22 cellular contexts compared by ENCODE assay signal in genomic region chr7:23915196-23915595, GRCh38.
A peak's percentile ranks its signal among the peaks of the same experiment; 100 is the strongest.
DNase-seq lines count a peak whose midpoint lies in the region; ATAC-seq and TF ChIP-seq lines count a peak whose summit lies in the region.
"Had no signal": no experiment of that assay in that cellular context is flagged by ENCODE, and none has a peak within 500 bp of the region (broad histone marks: within the 10 kb centered on the region; RNA-seq: fewer than 3 reads in every experiment).

No MANE protein-coding gene starts in this region.

- peaks cover 7% of the 10 kb centered on the region for H3K9me3 Mint-ChIP-seq in neural progenitor cell

- no peak overlapping the region for H3K9ac ChIP-seq in neural progenitor cell
- H3K9ac ChIP-seq: BLaER1 treated with 17β-estradiol and CSF1 and Interleukin-3, amounts not matched to agents 10 nM and 100 nM had no signal

- WGBS in esophagus muscularis mucosa: 60% methylated on average over 6 of the region's 6 CpGs

- intact Hi-C loops in esophagus muscularis mucosa (cut with DNase I): no loop called here

- TF ChIP-seq EP300 in esophagus muscularis mucosa (IDR thresholded peaks at IDR 0.05): no peak

- H3K4me3 ChIP-seq in MG63: no peak overlapping the region
- H3K4me3 ChIP-seq in esophagus muscularis mucosa: no peak overlapping the region
- H3K4me3 ChIP-seq in neural progenitor cell: no peak overlapping the region
- H3K4me3 ChIP-seq: BLaER1 treated with 17β-estradiol and CSF1 and Interleukin-3, amounts not matched to agents 10 nM and 100 nM; SK-N-MC had no signal

- H3K27ac ChIP-seq in esophagus muscularis mucosa (replicated peaks in 1 of 4): no peak overlapping the region
- H3K27ac ChIP-seq in neural progenitor cell: no peak overlapping the region
- H3K27ac ChIP-seq: BLaER1 treated with 17β-estradiol and CSF1 and Interleukin-3, amounts not matched to agents 10 nM and 100 nM; SK-N-MC had no signal

- no peak for TF ChIP-seq CTCF in esophagus muscularis mucosa (IDR thresholded peaks at IDR 0.05)
- no peak for TF ChIP-seq CTCF in neural progenitor cell (IDR thresholded peaks at IDR 0.05)

- no peak for ATAC-seq in GM18505 (IDR thresholded peaks at IDR 0.05; ENCODE audit: unreplicated experiment)
- ATAC-seq: HCT116, Panc1 had no signal

- H3K79me2 ChIP-seq in neural progenitor cell (ENCODE audit: low read depth): no peaks in the 10 kb centered on the region

- no peak overlapping the region for H2AFZ ChIP-seq in neural progenitor cell (replicated peaks)

- no peaks in the 10 kb centered on the region for H4K20me1 ChIP-seq in neural progenitor cell (ENCODE audit: low read depth)
- H4K20me1 ChIP-seq: BLaER1 treated with 17β-estradiol and CSF1 and Interleukin-3, amounts not matched to agents 10 nM and 100 nM had no signal

- H3K9me3 ChIP-seq in MG63 (no peaks in the 10 kb centered on the region), esophagus muscularis mucosa (no peaks in the 10 kb centered on the region), neural progenitor cell (ENCODE audit: low read depth) (no peaks in the 10 kb centered on the region)

- H3K36me3 Mint-ChIP-seq in neural progenitor cell: no peaks in the 10 kb centered on the region

- TF ChIP-seq POLR2A in esophagus muscularis mucosa (IDR thresholded peaks at IDR 0.05; ENCODE audit: low read depth): no peak
- TF ChIP-seq POLR2A in GM18505 (IDR thresholded peaks at IDR 0.05; ENCODE audit: borderline replicate concordance, extremely low read depth, insufficient read depth, insufficient read length): no peak

- H3K4me3 Mint-ChIP-seq in neural progenitor cell: no peak overlapping the region
- H3K4me3 Mint-ChIP-seq: CD4-positive, alpha-beta T cell had no signal

- no peak overlapping the region for H3K4me2 ChIP-seq in neural progenitor cell
- H3K4me2 ChIP-seq: BLaER1 treated with 17β-estradiol and CSF1 and Interleukin-3, amounts not matched to agents 10 nM and 100 nM had no signal

- no peaks in the 10 kb centered on the region for H3F3A ChIP-seq in neural progenitor cell (ENCODE audit: low read depth)

- H3K27me3 ChIP-seq in MG63: no peaks in the 10 kb centered on the region
- H3K27me3 ChIP-seq in esophagus muscularis mucosa: no peaks in the 10 kb centered on the region
- no peaks in the 10 kb centered on the region for H3K27me3 ChIP-seq in neural progenitor cell
- H3K27me3 ChIP-seq: BLaER1 treated with 17β-estradiol and CSF1 and Interleukin-3, amounts not matched to agents 10 nM and 100 nM had no signal

- peaks cover 17% of the 10 kb centered on the region for H3K4me1 Mint-ChIP-seq in neural progenitor cell

- H3K27ac Mint-ChIP-seq in neural progenitor cell: no peak overlapping the region
- H3K27ac Mint-ChIP-seq: CD4-positive, alpha-beta T cell had no signal

- DNase-seq in DMS 273 (lab: John Stamatoyannopoulos, UW; ENCODE audit: unreplicated experiment) (peak; percentile 92), MG63 (peak; percentile 10), NCI-H446 treated with DMSO at 0.1 percent for 48 hours (lab: John Stamatoyannopoulos, UW) (peak; percentile 9), esophagus muscularis mucosa (ENCODE audit: extremely low spot score) (peak; percentile 82), NCI-H1092 (lab: John Stamatoyannopoulos, UW) (no peak), neural progenitor cell (ENCODE audit: low spot score) (no peak), iPS-NIHi7 (ENCODE audit: extremely low spot score) (no peak)
- DNase-seq: CD4-positive, alpha-beta T cell; EL; GDM1; KBM-7; MM.1S; NCI-H1417; NCI-H187; NCI-H2081 treated with DMSO at 0.1 percent for 48 hours; NCI-H774; SIG-M5 had no signal

- peaks cover 2% of the 10 kb centered on the region for H3K27me3 Mint-ChIP-seq in neural progenitor cell (ENCODE audit: insufficient read depth, low read depth)

- no peaks in the 10 kb centered on the region for H3K36me3 ChIP-seq in MG63
- H3K36me3 ChIP-seq in esophagus muscularis mucosa: no peaks in the 10 kb centered on the region
- no peaks in the 10 kb centered on the region for H3K36me3 ChIP-seq in neural progenitor cell
- H3K36me3 ChIP-seq: BLaER1 treated with 17β-estradiol and CSF1 and Interleukin-3, amounts not matched to agents 10 nM and 100 nM had no signal

- H3K4me1 ChIP-seq in esophagus muscularis mucosa (no peaks in the 10 kb centered on the region), neural progenitor cell (no peaks in the 10 kb centered on the region)
- H3K4me1 ChIP-seq: BLaER1 treated with 17β-estradiol and CSF1 and Interleukin-3, amounts not matched to agents 10 nM and 100 nM had no signal

Comparison
In these comparisons a context has a peak if more than half of its experiments do, and no peak if none do; other contexts are left out.
1. DNase-seq: peak in DMS 273 (single experiment), MG63 (single experiment), NCI-H446 treated with DMSO at 0.1 percent for 48 hours (single experiment) and esophagus muscularis mucosa (single experiment); none in NCI-H1092 (single experiment), neural progenitor cell (single experiment) and iPS-NIHi7 (single experiment).